ENCODE assay signal across 1 cellular context in genomic region chr13:27338816-27339215, GRCh38.
TF ChIP-seq lines count a peak whose summit lies in the region.

No MANE protein-coding gene starts in this region.

TF ChIP-seq in GM23338, 12 proteins besides CTCF, POLR2A, EP300 and RAD21 (continued from another document):
- TF ChIP-seq ZNF462 (CRISPR knock-in tag; IDR thresholded peaks at IDR 0.05) (no peak), ZNF114 (CRISPR knock-in tag; IDR thresholded peaks at IDR 0.05) (no peak), JUNB (IDR thresholded peaks at IDR 0.05; ENCODE audit: unreplicated experiment) (no peak), ZNF331 (CRISPR knock-in tag; IDR thresholded peaks at IDR 0.05; ENCODE audit: low read depth) (no peak), EZH2phosphoT487 (IDR thresholded peaks at IDR 0.05; ENCODE audit: unreplicated experiment) (no peak), NANOG (IDR thresholded peaks at IDR 0.05; ENCODE audit: borderline replicate concordance) (no peak)
